In the genomic region with DNA sequence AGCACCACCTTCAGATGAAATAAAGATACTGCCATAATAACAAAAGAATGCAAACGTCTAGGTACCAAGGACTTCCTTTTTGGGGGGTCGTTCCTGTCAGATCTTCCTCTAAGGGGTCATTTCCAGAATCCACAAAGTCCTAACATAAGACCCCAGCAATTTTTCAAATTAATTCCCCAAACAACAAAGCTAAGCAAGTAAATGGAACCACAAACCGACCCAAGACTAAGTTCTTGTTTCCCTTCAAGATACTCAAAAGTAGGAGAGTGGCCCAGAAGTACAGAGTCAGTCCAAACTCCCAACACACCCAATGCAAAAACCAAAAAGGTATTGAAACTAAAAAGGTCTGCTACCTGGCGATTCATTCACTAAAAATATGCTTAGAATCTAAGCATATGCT, we compare ENCODE assay signal across 8 cellular contexts. TPM values are rescaled to one million over a fixed set of nuclear protein-coding genes. Genes with fewer than 3 reads are reported as not detected.
A peak's percentile ranks its signal among the peaks of the same experiment; 100 is the strongest.
DNase-seq lines count a peak whose midpoint lies in the region; ATAC-seq, FAIRE-seq and TF ChIP-seq lines count a peak whose summit lies in the region.

No MANE protein-coding gene starts in this region.

- peak overlapping the region in 1 of 2 donors; percentile 79 for H3K27ac ChIP-seq in kidney (ENCODE audit: low read depth in 2 of 2, low read length in 2 of 2)
- H3K27ac ChIP-seq in thoracic aorta: peak overlapping the region; percentile 71 to 77

- H3K9me3 ChIP-seq in kidney (ENCODE audit: control insufficient read depth in 1 of 2, low read length in 2 of 2) (no peaks in the 10 kb centered on the region), thoracic aorta (no peaks in the 10 kb centered on the region)

- peaks cover 3% of the 10 kb centered on the region for H3K9me3 Mint-ChIP-seq in activated CD4-positive, alpha-beta T cell treated with anti-CD3 and anti-CD28 coated beads, Interleukin-2, amount 10 ng/mL, durations not matched to agents 24 days and 14 days
- H3K9me3 Mint-ChIP-seq in activated naive CD8-positive, alpha-beta T cell treated with anti-CD3 and anti-CD28 coated beads for 36 hours: peaks cover 6% of the 10 kb centered on the region

- no peaks in the 10 kb centered on the region for H3K27me3 ChIP-seq in thoracic aorta (replicated peaks; ENCODE audit: insufficient read depth)

- H3K4me1 ChIP-seq in kidney (ENCODE audit: control insufficient read depth in 1 of 2, insufficient read depth in 1 of 2, low read depth in 1 of 2, low read length in 2 of 2) (peaks cover 2 to 11% of the 10 kb centered on the region in 2 donors), thoracic aorta (ENCODE audit: control insufficient read depth in 1 of 2, low read depth in 2 of 2) (peaks cover 22 to 39% of the 10 kb centered on the region in 2 donors)

- peaks cover 48% of the 10 kb centered on the region for H3K27me3 Mint-ChIP-seq in activated CD4-positive, alpha-beta T cell treated with anti-CD3 and anti-CD28 coated beads, Interleukin-2, amount 10 ng/mL, durations not matched to agents 24 days and 14 days
- H3K27me3 Mint-ChIP-seq in activated naive CD8-positive, alpha-beta T cell treated with anti-CD3 and anti-CD28 coated beads for 36 hours: peaks cover 3% of the 10 kb centered on the region

- FAIRE-seq in kidney (lab: Jason Lieb, UNC): no peak

- H3K36me3 Mint-ChIP-seq in activated CD4-positive, alpha-beta T cell treated with anti-CD3 and anti-CD28 coated beads, Interleukin-2, amount 10 ng/mL, durations not matched to agents 24 days and 14 days (ENCODE audit: low read depth): peaks cover 8% of the 10 kb centered on the region
- H3K36me3 Mint-ChIP-seq in activated naive CD8-positive, alpha-beta T cell treated with anti-CD3 and anti-CD28 coated beads for 36 hours: peaks cover 29% of the 10 kb centered on the region

- peak overlapping the region; percentile 90 for H3K4me3 Mint-ChIP-seq in activated CD4-positive, alpha-beta T cell treated with anti-CD3 and anti-CD28 coated beads, Interleukin-2, amount 10 ng/mL, durations not matched to agents 24 days and 14 days
- H3K4me3 Mint-ChIP-seq in activated naive CD8-positive, alpha-beta T cell treated with anti-CD3 and anti-CD28 coated beads for 36 hours: peak overlapping the region; percentile 84

- ATAC-seq in thoracic aorta (ENCODE audit: insufficient number of reproducible peaks, low FRiP score, low read depth) (no peak), GM21526 (IDR thresholded peaks at IDR 0.05; ENCODE audit: low FRiP score, unreplicated experiment) (no peak), HG02798 (IDR thresholded peaks at IDR 0.05; ENCODE audit: poor library complexity, unreplicated experiment) (no peak)

- TF ChIP-seq CTCF in kidney (IDR thresholded peaks at IDR 0.05; ENCODE audit: borderline replicate concordance, extremely low read depth, insufficient read depth) (no peak), thoracic aorta (IDR thresholded peaks at IDR 0.05) (no peak)

- H3K4me1 Mint-ChIP-seq in activated CD4-positive, alpha-beta T cell treated with anti-CD3 and anti-CD28 coated beads, Interleukin-2, amount 10 ng/mL, durations not matched to agents 24 days and 14 days: peaks cover 27% of the 10 kb centered on the region
- H3K4me1 Mint-ChIP-seq in activated naive CD8-positive, alpha-beta T cell treated with anti-CD3 and anti-CD28 coated beads for 36 hours: peaks cover 61% of the 10 kb centered on the region

- H3K36me3 ChIP-seq in kidney (ENCODE audit: control insufficient read depth in 1 of 2, insufficient read depth in 2 of 2, low read length in 2 of 2): no peaks in the 10 kb centered on the region
- H3K36me3 ChIP-seq in thoracic aorta: no peaks in the 10 kb centered on the region

- peak overlapping the region; percentile 5 to 47 for H3K9ac ChIP-seq in kidney (ENCODE audit: low read length in 2 of 2)

- intact Hi-C loops in activated CD4-positive, alpha-beta T cell treated with anti-CD3 and anti-CD28 coated beads, Interleukin-2, amount 10 ng/mL, durations not matched to agents 24 days and 14 days (cut with micrococcal nuclease): loop anchor here (1.0 kb wide), 1 partner anchor 10 kb away; no protein-coding TSS in a partner anchor
- intact Hi-C loops in kidney (cut with DNase I): no loop called here

- DNase-seq in activated CD4-positive, alpha-beta T cell treated with anti-CD3 and anti-CD28 coated beads, Interleukin-2, amount 10 ng/mL, durations not matched to agents 24 days and 14 days: no peak
- no peak for DNase-seq in activated CD4-positive, alpha-beta T cell treated with anti-CD3 and anti-CD28 coated beads, Interleukin-2, amount 50 U/mL, for 48 hours
- no peak for DNase-seq in activated naive CD8-positive, alpha-beta T cell treated with anti-CD3 and anti-CD28 coated beads for 36 hours
- DNase-seq in kidney (no peak), thoracic aorta (ENCODE audit: low spot score) (no peak), NCI-H526 treated with DMSO at 0.1 percent for 48 hours (lab: John Stamatoyannopoulos, UW) (no peak)

- H3K4me3 ChIP-seq in kidney (ENCODE audit: low read length in 2 of 2) (peak overlapping the region; percentile 70 to 88), thoracic aorta (peak overlapping the region; percentile 94)

- H3K27ac Mint-ChIP-seq in activated CD4-positive, alpha-beta T cell treated with anti-CD3 and anti-CD28 coated beads, Interleukin-2, amount 10 ng/mL, durations not matched to agents 24 days and 14 days: peak overlapping the region; percentile 16
- H3K27ac Mint-ChIP-seq in activated naive CD8-positive, alpha-beta T cell treated with anti-CD3 and anti-CD28 coated beads for 36 hours: peak overlapping the region; percentile 88

RNA-seq across cellular contexts. Expression of a gene that starts 1.2 kb away (rescaled TPM):
- 17.2 and 19.9 TPM in 2 replicates for total RNA-seq in activated CD4-positive, alpha-beta T cell treated with anti-CD3 and anti-CD28 coated beads, Interleukin-2, amount 10 ng/mL, durations not matched to agents 24 days and 14 days
- 10 to 100 TPM; 18.7 to 21.0 TPM for total RNA-seq in activated naive CD8-positive, alpha-beta T cell treated with anti-CD3 and anti-CD28 coated beads for 36 hours
- total RNA-seq in kidney (50.9 TPM), thoracic aorta (10 to 100 TPM; 50.9 to 74.1 TPM)
- polyA plus RNA-seq in kidney (ENCODE audit: insufficient read depth, low read depth, low replicate concordance): 32.2 TPM
